ENCODE assay signal across 19 cellular contexts in genomic region chr5:95784514-95785302, GRCh38. TPM values are rescaled to one million over a fixed set of nuclear protein-coding genes. Genes with fewer than 3 reads are reported as not detected.
DNase-seq lines count a peak whose midpoint lies in the region; ATAC-seq and TF ChIP-seq lines count a peak whose summit lies in the region.
"Had no signal": no experiment of that assay in that cellular context is flagged by ENCODE, and none has a peak within 500 bp of the region (broad histone marks: within the 10 kb centered on the region; RNA-seq: fewer than 3 reads in every experiment).

No MANE protein-coding gene starts in this region.

- no peak overlapping the region for H3K4me2 ChIP-seq in mesenchymal stem cell (ENCODE audit: low read length, poor library complexity, severe bottlenecking)

- H3K27me3 Mint-ChIP-seq in HFFc6 (ENCODE audit: insufficient read depth), result no peaks in the 10 kb centered on the region
- H3K27me3 Mint-ChIP-seq: IgD-negative memory B cell had no signal

- no peaks in the 10 kb centered on the region for H3K9me3 Mint-ChIP-seq in HFFc6
- H3K9me3 Mint-ChIP-seq: IgD-negative memory B cell had no signal

- in situ Hi-C loops in GM13977 (cut with MboI; ENCODE audit: low pct_unique_long_range_greater_than_20kb, low sequenced_read_pairs, unreplicated experiment), result loop anchor here (5.0 kb wide), 1 partner anchor 63 kb away; no protein-coding TSS in a partner anchor

- no peak overlapping the region for H3K18ac ChIP-seq in mesenchymal stem cell (ENCODE audit: low read depth in 1 of 2, low read length in 2 of 2)

- H3K36me3 Mint-ChIP-seq in HFFc6 (ENCODE audit: low read depth), result peaks cover 53% of the 10 kb centered on the region
- H3K36me3 Mint-ChIP-seq: IgD-negative memory B cell had no signal

- peaks cover 68% of the 10 kb centered on the region for H3K4me1 Mint-ChIP-seq in HFFc6 (ENCODE audit: low read depth)

- H3K79me2 ChIP-seq in ACC112 (ENCODE audit: control insufficient read depth, insufficient read depth, low read length, unreplicated experiment), result no peaks in the 10 kb centered on the region

- no peak overlapping the region for H2BK12ac ChIP-seq in mesenchymal stem cell (ENCODE audit: low read length in 2 of 2)

- H3K9me3 ChIP-seq in cardiac muscle cell (ENCODE audit: low read depth), result no peaks in the 10 kb centered on the region
- H3K9me3 ChIP-seq in mesenchymal stem cell (ENCODE audit: control insufficient read depth, low read length), result no peaks in the 10 kb centered on the region

- H3K27me3 ChIP-seq in ACC112 (ENCODE audit: insufficient read depth, low read length) (no peaks in the 10 kb centered on the region), cardiac muscle cell (no peaks in the 10 kb centered on the region), mesenchymal stem cell (ENCODE audit: control insufficient read depth in 1 of 2, insufficient read depth in 1 of 2, low read length in 2 of 2) (no peaks in the 10 kb centered on the region)

- no peak for ATAC-seq in HG03280 (IDR thresholded peaks at IDR 0.05; ENCODE audit: unreplicated experiment)

- H2AFZ ChIP-seq in ACC112 (ENCODE audit: low read length, unreplicated experiment) (no peak overlapping the region), mesenchymal stem cell (ENCODE audit: low read depth, low read length) (no peak overlapping the region)

- no peak overlapping the region for H2BK120ac ChIP-seq in mesenchymal stem cell (ENCODE audit: low read depth, low read length)

- H3K4me3 ChIP-seq in ACC112 (ENCODE audit: low read depth, low read length) (no peak overlapping the region), cardiac muscle cell (no peak overlapping the region), mesenchymal stem cell (ENCODE audit: insufficient read depth in 1 of 2, low read depth in 1 of 2, low read length in 2 of 2) (no peak overlapping the region)
- H3K4me3 ChIP-seq: SK-N-MC had no signal

- peaks cover 43% of the 10 kb centered on the region for H3K36me3 ChIP-seq in ACC112 (ENCODE audit: insufficient read depth, low read length)
- H3K36me3 ChIP-seq in cardiac muscle cell, result peaks cover 74% of the 10 kb centered on the region
- H3K36me3 ChIP-seq in mesenchymal stem cell (ENCODE audit: control insufficient read depth in 1 of 2, insufficient read depth in 2 of 2, low read depth in 1 of 2, low read length in 2 of 2), result peaks cover 13 to 51% of the 10 kb centered on the region in 2 experiments

- H3K4ac ChIP-seq in mesenchymal stem cell (ENCODE audit: low read depth in 1 of 2, low read length in 2 of 2), result no peak overlapping the region

- no peak overlapping the region for H3K14ac ChIP-seq in mesenchymal stem cell (ENCODE audit: low read length in 2 of 2)

- H2BK5ac ChIP-seq in mesenchymal stem cell (ENCODE audit: low read depth, low read length, poor library complexity, severe bottlenecking), result no peak overlapping the region

- H3K4me3 Mint-ChIP-seq in HFFc6, result peak overlapping the region; percentile 51
- H3K4me3 Mint-ChIP-seq: IgD-negative memory B cell had no signal

- H4K91ac ChIP-seq in mesenchymal stem cell (ENCODE audit: low read length), result no peak overlapping the region

- H3K27ac Mint-ChIP-seq in HFFc6, result peak overlapping the region; percentile 86
- H3K27ac Mint-ChIP-seq: IgD-negative memory B cell had no signal

- H3K9ac ChIP-seq in mesenchymal stem cell (ENCODE audit: low read length), result no peak overlapping the region

- H3K4me1 ChIP-seq in ACC112 (ENCODE audit: control insufficient read depth, insufficient read depth, low read length, unreplicated experiment) (peaks cover 44% of the 10 kb centered on the region), cardiac muscle cell (ENCODE audit: low read depth) (peaks cover 12% of the 10 kb centered on the region), mesenchymal stem cell (ENCODE audit: control insufficient read depth, insufficient read depth, low read depth, low read length) (peaks cover 2% of the 10 kb centered on the region)

- DNase-seq in HFFc6 (no peak), cardiac muscle cell (ENCODE audit: low read depth in 1 of 2, low spot score in 1 of 2) (peak in 1 of 2 donors; percentile 25), mesenchymal stem cell (no peak), HT-29 (ENCODE audit: low spot score) (no peak), NCI-H1092 treated with DMSO at 0.1 percent for 48 hours (lab: John Stamatoyannopoulos, UW) (no peak), GM13977 (ENCODE audit: low spot score) (no peak)
- DNase-seq: DMS79; Karpas-422; NCI-H1092; NCI-H2081; NCI-H510A; NCI-H748 treated with DMSO at 0.1 percent for 48 hours; NK-92 treated with Interleukin-12 subunit alpha and Interleukin-12 subunit beta, amount 100 ng/mL, for 24 hours; SHP77 had no signal

- H3K27ac ChIP-seq in ACC112 (ENCODE audit: low read depth, low read length) (0 out of 2 replicates have a peak overlapping the region, but pooled peaks have one; percentile 68), cardiac muscle cell (peak overlapping the region; percentile 42), mesenchymal stem cell (ENCODE audit: low read length, poor library complexity, severe bottlenecking) (no peak overlapping the region)
- H3K27ac ChIP-seq: C4-2B, SK-N-MC had no signal

- H4K8ac ChIP-seq in mesenchymal stem cell (ENCODE audit: low read length), result peak overlapping the region; percentile 12

- TF ChIP-seq CTCF in HFFc6 (IDR thresholded peaks at IDR 0.05), result no peak
- TF ChIP-seq CTCF in cardiac muscle cell (IDR thresholded peaks at IDR 0.05; ENCODE audit: low read depth, low read length), result no peak
- TF ChIP-seq CTCF in GM13977 (IDR thresholded peaks at IDR 0.05; ENCODE audit: extremely low read depth, insufficient read depth, missing control alignments), result no peak

- no peak overlapping the region for H3K23ac ChIP-seq in mesenchymal stem cell (ENCODE audit: low read length in 2 of 2)

- peaks cover 7% of the 10 kb centered on the region for H3K79me1 ChIP-seq in mesenchymal stem cell (replicated peaks; ENCODE audit: low read length, poor library complexity, severe bottlenecking)

- no peak overlapping the region for H2AK5ac ChIP-seq in mesenchymal stem cell (ENCODE audit: low read length, severe bottlenecking)

- no peak overlapping the region for H2BK15ac ChIP-seq in mesenchymal stem cell (ENCODE audit: low read depth, poor library complexity, severe bottlenecking)

- WGBS in mesenchymal stem cell, result 93% methylated on average over 6 of the region's 9 CpGs

RNA-seq across cellular contexts. Expression of gene GLRX, which starts 37.8 kb away (rescaled TPM):
- 100 to 1,000 TPM; 139 to 183 (median 150) TPM for total RNA-seq in HFFc6 (2021; fragmentation: NEBNext Ultra II Directional; extraction: Animal tissue kit (Norgen Biotek cat#: 25700))
- total RNA-seq in cardiac muscle cell, result 15.7 and 23.9 TPM in 2 replicates
- polyA plus RNA-seq in cardiac muscle cell, result 51.1 and 54.8 TPM in 2 replicates
- 137 TPM for polyA plus RNA-seq in mesenchymal stem cell (2013, experiment 1 of 2)
- polyA plus RNA-seq in mesenchymal stem cell (2013, experiment 2 of 2), result 143 TPM
- 6.5 and 7.0 TPM in 2 replicates for total RNA-seq in HT-29 (2014; rRNA removed; shearing (Covaris generic))

RNA-seq across cellular contexts. Expression of gene RHOBTB3, which starts 53.6 kb away (rescaled TPM):
- total RNA-seq in HFFc6 (2021; fragmentation: NEBNext Ultra II Directional; extraction: Animal tissue kit (Norgen Biotek cat#: 25700)), result 100 to 1,000 TPM; 110 to 184 (median 160) TPM
- total RNA-seq in cardiac muscle cell, result 343 and 477 TPM in 2 replicates
- 455 and 589 TPM in 2 replicates for polyA plus RNA-seq in cardiac muscle cell
- polyA plus RNA-seq in mesenchymal stem cell (2013, experiment 1 of 2), result 279 TPM
- polyA plus RNA-seq in mesenchymal stem cell (2013, experiment 2 of 2), result 271 TPM
- 69.3 and 72.5 TPM in 2 replicates for total RNA-seq in HT-29 (2014; rRNA removed; shearing (Covaris generic))
